Comparison of ENCODE assay signal across 17 cellular contexts in genomic region chr17:83067718-83068261, GRCh38. TPM values are rescaled to one million over a fixed set of nuclear protein-coding genes. Genes with fewer than 3 reads are reported as not detected.
A peak's percentile ranks its signal among the peaks of the same experiment; 100 is the strongest.
DNase-seq lines count a peak whose midpoint lies in the region; ATAC-seq, FAIRE-seq and TF ChIP-seq lines count a peak whose summit lies in the region.
"Had no signal": no experiment of that assay in that cellular context is flagged by ENCODE, and none has a peak within 500 bp of the region (broad histone marks: within the 10 kb centered on the region; RNA-seq: fewer than 3 reads in every experiment).

No MANE protein-coding gene starts in this region.

- CTCF ChIA-PET in A549 (lab: Yijun Ruan, JAX), result interaction anchor here (1.1 to 1.2 kb wide), 2 partner anchors 9 to 286 kb away, joined by 5 to 6 read pairs; no protein-coding TSS in a partner anchor
- CTCF ChIA-PET in Caco-2 (lab: Charles Lee), result interaction anchor here (0.7 kb wide), 1 partner anchor 27 kb away, joined by 3 read pairs; no protein-coding TSS in a partner anchor
- CTCF ChIA-PET in WTC11 (lab: Charles Lee), result interaction anchor here (1.0 kb wide), 1 partner anchor 11 kb away, joined by 5 read pairs; the partner anchor contains the start of gene METRNL

- TF ChIP-seq CTCF in A549 (IDR thresholded peaks at IDR 0.05), result no peak
- TF ChIP-seq CTCF in Caco-2 (IDR thresholded peaks at IDR 0.05; ENCODE audit: insufficient read depth in 1 of 2, low read depth in 1 of 2, low read length in 1 of 2, severe bottlenecking in 1 of 2, unreplicated experiment in 1 of 2), result peak; percentile 16 to 18
- no peak for TF ChIP-seq CTCF in RWPE2 (IDR thresholded peaks at IDR 0.05; ENCODE audit: poor library complexity, severe bottlenecking)
- no peak for TF ChIP-seq CTCF in WTC11 (IDR thresholded peaks at IDR 0.05)

- FAIRE-seq in A549 (lab: Jason Lieb, UNC), result no peak
- FAIRE-seq: GM12878 had no signal

- no TSS peak for BruUV-seq in Caco-2 (replicated peaks; lab: Mats Ljungman, UMichigan)

- H3K27me3 ChIP-seq in Caco-2 (replicated peaks; ENCODE audit: control insufficient read depth, insufficient read depth, low read length) (no peaks in the 10 kb centered on the region), RWPE2 (ENCODE audit: insufficient read depth, poor library complexity, severe bottlenecking) (no peaks in the 10 kb centered on the region), right cardiac atrium (ENCODE audit: control insufficient read depth, insufficient read depth) (no peaks in the 10 kb centered on the region)
- H3K27me3 ChIP-seq: SJSA1 had no signal

- no peak for TF ChIP-seq POLR2A in A549 (IDR thresholded peaks at IDR 0.05; ENCODE audit: low read length)

- H3K9me3 ChIP-seq in A549 (no peaks in the 10 kb centered on the region), Caco-2 (no peaks in the 10 kb centered on the region), RWPE2 (ENCODE audit: severe bottlenecking) (no peaks in the 10 kb centered on the region), right cardiac atrium (ENCODE audit: control insufficient read depth, low read length) (no peaks in the 10 kb centered on the region)
- H3K9me3 ChIP-seq: left lung had no signal

- no peaks in the 10 kb centered on the region for H3K4me1 ChIP-seq in A549
- peaks cover 6% of the 10 kb centered on the region; the same call in 1 of the 2 replicates for H3K4me1 ChIP-seq in Caco-2
- H3K4me1 ChIP-seq in RWPE2 (ENCODE audit: insufficient read depth, poor library complexity, severe bottlenecking), result peaks cover 5% of the 10 kb centered on the region
- H3K4me1 ChIP-seq in right cardiac atrium (ENCODE audit: control insufficient read depth, insufficient read depth, low read length), result no peaks in the 10 kb centered on the region
- H3K4me1 ChIP-seq: SJSA1 had no signal

- TF ChIP-seq RAD21 in A549 (conservative IDR thresholded peaks at IDR 0.05 in 1 of 2, IDR thresholded peaks at IDR 0.05 in 1 of 2), result no peak

- H3K36me3 Mint-ChIP-seq in Caco-2 (ENCODE audit: insufficient read depth, unreplicated experiment) (no peaks in the 10 kb centered on the region), WTC11 (no peaks in the 10 kb centered on the region)

- intact Hi-C loops in Caco-2 (cut with micrococcal nuclease; ENCODE audit: unreplicated experiment), result no loop called here
- intact Hi-C loops in right cardiac atrium (cut with DNase I), result no loop called here

- WGBS in A549 (ENCODE audit: missing lambda C conversion rate), result 40% methylated on average over 13 of the region's 29 CpGs
- 75% methylated on average over 29 of the region's 29 CpGs for WGBS in right cardiac atrium

- H3K27me3 Mint-ChIP-seq in Caco-2 (ENCODE audit: insufficient read depth, unreplicated experiment), result peaks cover 3% of the 10 kb centered on the region
- H3K27me3 Mint-ChIP-seq in WTC11 (ENCODE audit: low read depth), result no peaks in the 10 kb centered on the region

- POLR2A ChIA-PET in A549 (lab: Yijun Ruan, JAX), result no interaction called here
- POLR2A ChIA-PET in Caco-2 (lab: Charles Lee), result no interaction called here
- POLR2A ChIA-PET in WTC11 (lab: Charles Lee), result no interaction called here

- H3K9me3 Mint-ChIP-seq in Caco-2 (ENCODE audit: unreplicated experiment) (no peaks in the 10 kb centered on the region), WTC11 (no peaks in the 10 kb centered on the region)
- H3K9me3 Mint-ChIP-seq: activated naive CD4-positive, alpha-beta T cell treated with anti-CD3 and anti-CD28 coated beads for 36 hours had no signal

- H3K27ac Mint-ChIP-seq in Caco-2 (ENCODE audit: unreplicated experiment) (peak overlapping the region; percentile 42), WTC11 (no peak overlapping the region)
- H3K27ac Mint-ChIP-seq: activated naive CD4-positive, alpha-beta T cell treated with anti-CD3 and anti-CD28 coated beads for 36 hours had no signal

- no peak overlapping the region for H3K4me3 ChIP-seq in A549
- no peak overlapping the region for H3K4me3 ChIP-seq in Caco-2 (ENCODE audit: low read depth, low read length)
- no peak overlapping the region for H3K4me3 ChIP-seq in RWPE2 (ENCODE audit: severe bottlenecking)
- no peak overlapping the region for H3K4me3 ChIP-seq in right cardiac atrium (ENCODE audit: low read length)
- H3K4me3 ChIP-seq: GM12878, left lung, SJSA1 had no signal

- H3K4me3 Mint-ChIP-seq in Caco-2 (ENCODE audit: unreplicated experiment) (no peak overlapping the region), WTC11 (no peak overlapping the region)
- H3K4me3 Mint-ChIP-seq: activated naive CD4-positive, alpha-beta T cell treated with anti-CD3 and anti-CD28 coated beads for 36 hours had no signal

- no peaks in the 10 kb centered on the region for H3K4me1 Mint-ChIP-seq in Caco-2 (ENCODE audit: low read depth, unreplicated experiment)
- no peaks in the 10 kb centered on the region for H3K4me1 Mint-ChIP-seq in WTC11

- H3K27ac ChIP-seq in A549 (no peak overlapping the region), RWPE2 (ENCODE audit: poor library complexity, severe bottlenecking) (no peak overlapping the region), right cardiac atrium (ENCODE audit: low read length) (no peak overlapping the region)
- H3K27ac ChIP-seq: left lung, SJSA1 had no signal

- DNase-seq in A549 (ENCODE audit: low read depth in 1 of 2, low spot score in 1 of 2), result peak; percentile 44 to 54
- DNase-seq in Caco-2, result peak in 1 of 2 experiments; percentile 61
- DNase-seq in RWPE2 (ENCODE audit: low spot score), result peak; percentile 35
- peak; percentile 11 to 80 (median 18) for DNase-seq in right cardiac atrium
- no peak for DNase-seq in stimulated activated CD4-positive, alpha-beta T cell treated with anti-CD3 and anti-CD28 coated beads, Interleukin-2, amount 100 ng/mL, for 48 hours
- DNase-seq in SW 1271 (lab: John Stamatoyannopoulos, UW), result no peak
- DNase-seq in WTC11 (ENCODE audit: low spot score), result no peak
- no peak for DNase-seq in HuH-7.5 (ENCODE audit: low spot score)
- DNase-seq: activated CD4-positive, alpha-beta T cell treated with anti-CD3 and anti-CD28 coated beads, Interleukin-2, amount 50 U/mL, for 48 hours; activated naive CD4-positive, alpha-beta T cell treated with anti-CD3 and anti-CD28 coated beads for 36 hours; dermis blood vessel endothelial cell; NCI-H226; occipital lobe; stimulated activated naive CD4-positive, alpha-beta T cell treated with Interleukin-2 at 50 U/mL for 16 hours had no signal

- no peak overlapping the region for H3K4me2 ChIP-seq in A549

- ATAC-seq in A549, result peak in 1 of 2 experiments; percentile 26; a peak in 2 of 6 replicates
- peak; percentile 11; the same call in 1 of the 3 replicates for ATAC-seq in RWPE2 (ENCODE audit: low read depth)
- ATAC-seq in right cardiac atrium, result no peak
- ATAC-seq in WTC11, result no peak
- ATAC-seq: GM12878, left lung had no signal

- H3K36me3 ChIP-seq in Caco-2 (ENCODE audit: control insufficient read depth, insufficient read depth, low read length), result no peaks in the 10 kb centered on the region
- H3K36me3 ChIP-seq in RWPE2 (ENCODE audit: low read depth), result no peaks in the 10 kb centered on the region
- H3K36me3 ChIP-seq: left lung, SJSA1 had no signal

- TF ChIP-seq EP300 in A549 (IDR thresholded peaks at IDR 0.05), result no peak

TF ChIP-seq in A549, 52 proteins besides CTCF, POLR2A, EP300 and RAD21 (continues in another document):
- TF ChIP-seq JUNB (IDR thresholded peaks at IDR 0.05) (no peak), MAFK (IDR thresholded peaks at IDR 0.05; ENCODE audit: partially characterized antibody) (no peak), SREBF2 (IDR thresholded peaks at IDR 0.05) (no peak), PBX3 (IDR thresholded peaks at IDR 0.05) (no peak), JUN (IDR thresholded peaks at IDR 0.05) (no peak), CHD2 (IDR thresholded peaks at IDR 0.05; ENCODE audit: low read length, partially characterized antibody) (no peak), SMC3 (IDR thresholded peaks at IDR 0.05) (no peak), RFX5 (IDR thresholded peaks at IDR 0.05) (no peak), EHF (CRISPR knock-in tag; IDR thresholded peaks at IDR 0.05) (no peak)

TF ChIP-seq in WTC11, 78 proteins besides CTCF, POLR2A, EP300 and RAD21 (continues in another document):
- TF ChIP-seq ATF6 (CRISPR knock-in tag; IDR thresholded peaks at IDR 0.05) (no peak), ZNF121 (CRISPR knock-in tag; IDR thresholded peaks at IDR 0.05) (no peak), FOXJ3 (CRISPR knock-in tag; IDR thresholded peaks at IDR 0.05; ENCODE audit: borderline replicate concordance) (no peak), USF1 (CRISPR knock-in tag; IDR thresholded peaks at IDR 0.05) (no peak), ESRRA (CRISPR knock-in tag; IDR thresholded peaks at IDR 0.05; ENCODE audit: borderline replicate concordance) (no peak), NFE2L1 (CRISPR knock-in tag; IDR thresholded peaks at IDR 0.05) (no peak), NFATC4 (CRISPR knock-in tag; IDR thresholded peaks at IDR 0.05) (no peak)

RNA-seq across cellular contexts. Expression of gene METRNL, which starts 11.6 kb away (rescaled TPM):
- 1.4 and 1.7 TPM in 2 replicates for polyA plus RNA-seq in A549 (2011; rRNA removed)
- polyA plus RNA-seq in A549 (2012; cell fraction: cytosol; rRNA removed), result 14.5 and 17.2 TPM in 2 replicates
- 16.1 and 23.0 TPM in 2 replicates for polyA plus RNA-seq in A549 (2012; cell fraction: nucleus; rRNA removed)
- 6.4 to 9.2 TPM (median 8.7 TPM) in 3 replicates for polyA plus RNA-seq in A549 (2017; fragmentation: RNase III; extraction: RNeasy Plus Mini Kit Qiagen cat#74134 plus additional on column Dnase treatment)
- 0.58 and 1.9 TPM in 2 replicates for polyA minus RNA-seq in A549 (2011; rRNA and poly(A)+ RNA removed)
- 33.8 and 40.9 TPM in 2 replicates for total RNA-seq in Caco-2 (2022)
- 10 to 100 TPM; 57.3 to 77.1 (median 70.9) TPM for total RNA-seq in right cardiac atrium
- 67.9 TPM for polyA plus RNA-seq in right cardiac atrium
- total RNA-seq in WTC11 (2021), result 27.7 to 29.3 TPM (median 28.1 TPM) in 3 replicates

Comparison
In these comparisons a context has a peak if more than half of its experiments do, and no peak if none do; other contexts are left out.
1. DNase-seq: peak in A549 (2 of 2), RWPE2 (single experiment) and right cardiac atrium (3 of 3); none in stimulated activated CD4-positive, alpha-beta T cell treated with anti-CD3 and anti-CD28 coated beads, Interleukin-2, amount 100 ng/mL, for 48 hours (0 of 2), SW 1271 (0 of 2), WTC11 (single experiment) and HuH-7.5 (single experiment).
2. CTCF ChIP-seq: peak in Caco-2 (2 of 2); none in A549 (single experiment), RWPE2 (single experiment) and WTC11 (single experiment).